Comparison of ENCODE assay signal across 14 cellular contexts in genomic region chr1:9350011-9350907, GRCh38. TPM values are rescaled to one million over a fixed set of nuclear protein-coding genes. Genes with fewer than 3 reads are reported as not detected.
DNase-seq lines count a peak whose midpoint lies in the region; ATAC-seq and TF ChIP-seq lines count a peak whose summit lies in the region.
"Had no signal": no experiment of that assay in that cellular context is flagged by ENCODE, and none has a peak within 500 bp of the region (broad histone marks: within the 10 kb centered on the region; RNA-seq: fewer than 3 reads in every experiment).

No MANE protein-coding gene starts in this region.

- no peak for DNase-seq in HCT116 (ENCODE audit: low read depth, low spot score)
- DNase-seq in astrocyte of the spinal cord (ENCODE audit: low read depth, low spot score) = peak; percentile 24
- peak; percentile 53 for DNase-seq in left cardiac atrium
- DNase-seq in stimulated activated effector memory CD8-positive, alpha-beta T cell treated with anti-CD3 and anti-CD28 coated beads, Interleukin-12 subunit alpha, Interleukin-12 subunit beta, amount 100 ng/mL, for 72 hours (ENCODE audit: low spot score in 2 of 2) = no peak
- DNase-seq in activated CD8-positive, alpha-beta T cell treated with anti-CD3 and anti-CD28 coated beads for 36 hours = no peak
- DNase-seq: activated naive CD8-positive, alpha-beta T cell treated with anti-CD3 and anti-CD28 coated beads, Interleukin-2, amount 50 U/mL, for 24 hours; Caco-2; NCI-H2029; occipital lobe; T-helper 9 cell; upper lobe of left lung had no signal

- H3K36me3 Mint-ChIP-seq in stimulated activated effector memory CD8-positive, alpha-beta T cell treated with anti-CD3 and anti-CD28 coated beads, Interleukin-12 subunit alpha, Interleukin-12 subunit beta, amount 100 ng/mL, for 72 hours = no peaks in the 10 kb centered on the region
- no peaks in the 10 kb centered on the region for H3K36me3 Mint-ChIP-seq in stimulated activated memory B cell treated with anti-CD40 and anti-IgM and Interleukin-4, amounts not matched to agents 10 μg/mL and 1 μg/mL and 100 μg/mL, for 72 hours
- H3K36me3 Mint-ChIP-seq in activated CD8-positive, alpha-beta T cell treated with anti-CD3 and anti-CD28 coated beads for 36 hours (ENCODE audit: low read depth) = no peaks in the 10 kb centered on the region

- peaks cover 2 to 35% of the 10 kb centered on the region in 2 experiments; a peak in 2 of 4 replicates for H3K4me1 ChIP-seq in HCT116 (ENCODE audit: control insufficient read depth in 1 of 2, insufficient read depth in 2 of 2, low read length in 2 of 2)
- H3K4me1 ChIP-seq: Caco-2 had no signal

- H2AFZ ChIP-seq in HCT116 (ENCODE audit: low read depth, low read length, poor library complexity, severe bottlenecking) = no peak overlapping the region

- RAD21 ChIA-PET in HCT116 (lab: Charles Lee; ENCODE audit: low non-redundant PET in 1 of 2, low total read pairs in 2 of 2, uncharacterized antibody in 2 of 2, unreplicated experiment in 2 of 2) = no interaction called here

- POLR2A ChIA-PET in HCT116 (lab: Charles Lee) = no interaction called here
- POLR2A ChIA-PET in activated CD8-positive, alpha-beta T cell treated with anti-CD3 and anti-CD28 coated beads for 36 hours (lab: Charles Lee) = no interaction called here

- CTCF ChIA-PET in HCT116 (lab: Charles Lee) = no interaction called here
- CTCF ChIA-PET in activated CD8-positive, alpha-beta T cell treated with anti-CD3 and anti-CD28 coated beads for 36 hours (lab: Charles Lee) = no interaction called here

- no peak overlapping the region for H3K4me3 Mint-ChIP-seq in stimulated activated effector memory CD8-positive, alpha-beta T cell treated with anti-CD3 and anti-CD28 coated beads, Interleukin-12 subunit alpha, Interleukin-12 subunit beta, amount 100 ng/mL, for 72 hours
- H3K4me3 Mint-ChIP-seq in stimulated activated memory B cell treated with anti-CD40 and anti-IgM and Interleukin-4, amounts not matched to agents 10 μg/mL and 1 μg/mL and 100 μg/mL, for 72 hours = no peak overlapping the region
- no peak overlapping the region for H3K4me3 Mint-ChIP-seq in activated CD8-positive, alpha-beta T cell treated with anti-CD3 and anti-CD28 coated beads for 36 hours
- H3K4me3 Mint-ChIP-seq: activated naive CD8-positive, alpha-beta T cell treated with anti-CD3 and anti-CD28 coated beads, Interleukin-2, amount 50 U/mL, for 24 hours had no signal

- ATAC-seq in HCT116 (peak; percentile 23; the same call in 1 of the 2 replicates), left cardiac atrium (peak; percentile 44 to 78), HG02759 (IDR thresholded peaks at IDR 0.05; ENCODE audit: unreplicated experiment) (no peak), GM21737 (IDR thresholded peaks at IDR 0.05; ENCODE audit: unreplicated experiment) (no peak)
- ATAC-seq in stimulated activated effector memory CD8-positive, alpha-beta T cell treated with anti-CD3 and anti-CD28 coated beads, Interleukin-12 subunit alpha, Interleukin-12 subunit beta, amount 100 ng/mL, for 72 hours = no peak
- ATAC-seq in stimulated activated memory B cell treated with anti-CD40 and anti-IgM and Interleukin-4, amounts not matched to agents 10 μg/mL and 1 μg/mL and 100 μg/mL, for 72 hours = no peak
- no peak for ATAC-seq in activated CD8-positive, alpha-beta T cell treated with anti-CD3 and anti-CD28 coated beads for 36 hours
- ATAC-seq: activated naive CD8-positive, alpha-beta T cell treated with anti-CD3 and anti-CD28 coated beads, Interleukin-2, amount 50 U/mL, for 24 hours had no signal

- 0 out of 2 replicates have a peak overlapping the region, but pooled peaks have one; percentile 21 for H3K4me2 ChIP-seq in HCT116 (ENCODE audit: low read length)

- no peaks in the 10 kb centered on the region for H3K27me3 Mint-ChIP-seq in stimulated activated memory B cell treated with anti-CD40 and anti-IgM and Interleukin-4, amounts not matched to agents 10 μg/mL and 1 μg/mL and 100 μg/mL, for 72 hours
- H3K27me3 Mint-ChIP-seq in activated CD8-positive, alpha-beta T cell treated with anti-CD3 and anti-CD28 coated beads for 36 hours = no peaks in the 10 kb centered on the region
- H3K27me3 Mint-ChIP-seq: activated naive CD8-positive, alpha-beta T cell treated with anti-CD3 and anti-CD28 coated beads, Interleukin-2, amount 50 U/mL, for 24 hours had no signal

- H3K9me2 ChIP-seq in HCT116 (ENCODE audit: insufficient read depth) = no peaks in the 10 kb centered on the region

- TF ChIP-seq CTCF in HCT116 (IDR thresholded peaks at IDR 0.05 in 2 of 3, conservative IDR thresholded peaks at IDR 0.05 in 1 of 3; ENCODE audit: borderline replicate concordance in 1 of 3, insufficient read depth in 1 of 3, low read depth in 2 of 3, low read length in 2 of 3) (no peak), astrocyte of the spinal cord (IDR thresholded peaks at IDR 0.05; ENCODE audit: low read depth, low read length) (no peak)
- TF ChIP-seq CTCF in activated CD8-positive, alpha-beta T cell treated with anti-CD3 and anti-CD28 coated beads for 36 hours (IDR thresholded peaks at IDR 0.05) = no peak

- TF ChIP-seq POLR2A in HCT116 (IDR thresholded peaks at IDR 0.05; ENCODE audit: borderline replicate concordance, extremely low read depth, insufficient read depth, insufficient read length) = no peak

- H3K27ac Mint-ChIP-seq in stimulated activated effector memory CD8-positive, alpha-beta T cell treated with anti-CD3 and anti-CD28 coated beads, Interleukin-12 subunit alpha, Interleukin-12 subunit beta, amount 100 ng/mL, for 72 hours = peak overlapping the region; percentile 2
- no peak overlapping the region for H3K27ac Mint-ChIP-seq in stimulated activated memory B cell treated with anti-CD40 and anti-IgM and Interleukin-4, amounts not matched to agents 10 μg/mL and 1 μg/mL and 100 μg/mL, for 72 hours
- H3K27ac Mint-ChIP-seq in activated CD8-positive, alpha-beta T cell treated with anti-CD3 and anti-CD28 coated beads for 36 hours = no peak overlapping the region
- H3K27ac Mint-ChIP-seq: activated naive CD8-positive, alpha-beta T cell treated with anti-CD3 and anti-CD28 coated beads, Interleukin-2, amount 50 U/mL, for 24 hours had no signal

- intact Hi-C loops in HCT116 (cut with micrococcal nuclease) = no loop called here
- intact Hi-C loops in left cardiac atrium (cut with DNase I) = no loop called here
- intact Hi-C loops in activated CD8-positive, alpha-beta T cell treated with anti-CD3 and anti-CD28 coated beads for 36 hours (cut with micrococcal nuclease) = no loop called here

- BruUV-seq in HCT116 (replicated peaks; lab: Mats Ljungman, UMichigan) = no TSS peak

- H3K4me1 Mint-ChIP-seq in stimulated activated effector memory CD8-positive, alpha-beta T cell treated with anti-CD3 and anti-CD28 coated beads, Interleukin-12 subunit alpha, Interleukin-12 subunit beta, amount 100 ng/mL, for 72 hours = peaks cover 6% of the 10 kb centered on the region
- H3K4me1 Mint-ChIP-seq in stimulated activated memory B cell treated with anti-CD40 and anti-IgM and Interleukin-4, amounts not matched to agents 10 μg/mL and 1 μg/mL and 100 μg/mL, for 72 hours = no peaks in the 10 kb centered on the region
- no peaks in the 10 kb centered on the region for H3K4me1 Mint-ChIP-seq in activated CD8-positive, alpha-beta T cell treated with anti-CD3 and anti-CD28 coated beads for 36 hours (ENCODE audit: low read depth)
- H3K4me1 Mint-ChIP-seq: activated naive CD8-positive, alpha-beta T cell treated with anti-CD3 and anti-CD28 coated beads, Interleukin-2, amount 50 U/mL, for 24 hours had no signal

- no peak for TF ChIP-seq RAD21 in HCT116 (IDR thresholded peaks at IDR 0.05; ENCODE audit: low read depth)

- in situ Hi-C loops in astrocyte of the spinal cord (cut with HindIII; ENCODE audit: low sequenced_read_pairs) = no loop called here

- H3K27ac ChIP-seq in HCT116 (ENCODE audit: low read depth, low read length) = no peak overlapping the region
- H3K27ac ChIP-seq: upper lobe of left lung had no signal

- no peaks in the 10 kb centered on the region for H3K79me2 ChIP-seq in HCT116 (ENCODE audit: insufficient read depth, low read length)

- H3K9me3 ChIP-seq in HCT116 (ENCODE audit: control insufficient read depth in 1 of 2, insufficient read depth in 1 of 2, low read depth in 1 of 2, low read length in 2 of 2) = no peaks in the 10 kb centered on the region
- H3K9me3 ChIP-seq: Caco-2, upper lobe of left lung had no signal

- H3K4me3 ChIP-seq in HCT116 (replicated peaks in 1 of 2; ENCODE audit: low read depth in 1 of 2, low read length in 2 of 2) = no peak overlapping the region
- no peak overlapping the region for H3K4me3 ChIP-seq in astrocyte of the spinal cord (ENCODE audit: low read depth, low read length)
- H3K4me3 ChIP-seq: upper lobe of left lung had no signal

- no peaks in the 10 kb centered on the region for H3K9me3 Mint-ChIP-seq in stimulated activated effector memory CD8-positive, alpha-beta T cell treated with anti-CD3 and anti-CD28 coated beads, Interleukin-12 subunit alpha, Interleukin-12 subunit beta, amount 100 ng/mL, for 72 hours
- no peaks in the 10 kb centered on the region for H3K9me3 Mint-ChIP-seq in stimulated activated memory B cell treated with anti-CD40 and anti-IgM and Interleukin-4, amounts not matched to agents 10 μg/mL and 1 μg/mL and 100 μg/mL, for 72 hours
- no peaks in the 10 kb centered on the region for H3K9me3 Mint-ChIP-seq in activated CD8-positive, alpha-beta T cell treated with anti-CD3 and anti-CD28 coated beads for 36 hours
- H3K9me3 Mint-ChIP-seq: activated naive CD8-positive, alpha-beta T cell treated with anti-CD3 and anti-CD28 coated beads, Interleukin-2, amount 50 U/mL, for 24 hours had no signal

- no peaks in the 10 kb centered on the region for H3K36me3 ChIP-seq in HCT116 (ENCODE audit: control insufficient read depth in 1 of 2, insufficient read depth in 2 of 2, low read length in 2 of 2)
- H3K36me3 ChIP-seq: upper lobe of left lung had no signal

- no peak overlapping the region for H3K9ac ChIP-seq in HCT116 (ENCODE audit: low read length)

- H3K27me3 ChIP-seq in HCT116 (ENCODE audit: insufficient read depth, low read length) = no peaks in the 10 kb centered on the region
- H3K27me3 ChIP-seq: upper lobe of left lung had no signal

- no peaks in the 10 kb centered on the region for H4K20me1 ChIP-seq in HCT116 (ENCODE audit: insufficient read depth)

TF ChIP-seq in HCT116, 20 proteins besides CTCF, POLR2A, EP300 and RAD21 (continues in another document):
- TF ChIP-seq EGR1 (IDR thresholded peaks at IDR 0.05; ENCODE audit: low read depth) = no peak
- no peak for TF ChIP-seq ATF3 (IDR thresholded peaks at IDR 0.05)
- no peak for TF ChIP-seq TCF7L2 (IDR thresholded peaks at IDR 0.05; ENCODE audit: borderline replicate concordance, extremely low read depth, insufficient read depth, insufficient read length)
- no peak for TF ChIP-seq CBX3 (IDR thresholded peaks at IDR 0.05; ENCODE audit: low read depth)

RNA-seq across cellular contexts. Expression of gene SPSB1, which starts 57.6 kb away (rescaled TPM):
- total RNA-seq in HCT116 (2021; ENCODE audit: unreplicated experiment) = 10.8 TPM
- 10.1 and 10.3 TPM in 2 replicates for polyA plus RNA-seq in HCT116 (2012)
- 10 to 100 TPM; 16.8 to 19.1 TPM for total RNA-seq in left cardiac atrium
- 1 to 10 TPM; 1.1 to 1.5 TPM for total RNA-seq in activated CD8-positive, alpha-beta T cell treated with anti-CD3 and anti-CD28 coated beads for 36 hours

Comparison
In these comparisons a context has a peak if more than half of its experiments do, and no peak if none do; other contexts are left out.
1. ATAC-seq: peak in HCT116 (single experiment) and left cardiac atrium (2 of 2); none in stimulated activated effector memory CD8-positive, alpha-beta T cell treated with anti-CD3 and anti-CD28 coated beads, Interleukin-12 subunit alpha, Interleukin-12 subunit beta, amount 100 ng/mL, for 72 hours (single experiment), HG02759 (single experiment), stimulated activated memory B cell treated with anti-CD40 and anti-IgM and Interleukin-4, amounts not matched to agents 10 μg/mL and 1 μg/mL and 100 μg/mL, for 72 hours (single experiment), GM21737 (single experiment) and activated CD8-positive, alpha-beta T cell treated with anti-CD3 and anti-CD28 coated beads for 36 hours (single experiment).
2. DNase-seq: peak in astrocyte of the spinal cord (single experiment) and left cardiac atrium (single experiment); none in HCT116 (single experiment), stimulated activated effector memory CD8-positive, alpha-beta T cell treated with anti-CD3 and anti-CD28 coated beads, Interleukin-12 subunit alpha, Interleukin-12 subunit beta, amount 100 ng/mL, for 72 hours (0 of 2) and activated CD8-positive, alpha-beta T cell treated with anti-CD3 and anti-CD28 coated beads for 36 hours (single experiment).